In genomic region chr5:10459080-10460055, GRCh38 we compare ENCODE assay signal across 17 cellular contexts. TPM values are rescaled to one million over a fixed set of nuclear protein-coding genes. Genes with fewer than 3 reads are reported as not detected.
A peak's percentile ranks its signal among the peaks of the same experiment; 100 is the strongest.
DNase-seq lines count a peak whose midpoint lies in the region; ATAC-seq and TF ChIP-seq lines count a peak whose summit lies in the region.
"Had no signal": no experiment of that assay in that cellular context is flagged by ENCODE, and none has a peak within 500 bp of the region (broad histone marks: within the 10 kb centered on the region; RNA-seq: fewer than 3 reads in every experiment).

No MANE protein-coding gene starts in this region.

- no peak overlapping the region for H3K4me3 ChIP-seq in BLaER1
- no peak overlapping the region for H3K4me3 ChIP-seq in Caco-2 (ENCODE audit: low read depth, low read length)
- H3K4me3 ChIP-seq in coronary artery = no peak overlapping the region
- H3K4me3 ChIP-seq in trophoblast cell (ENCODE audit: low read depth, low read length) = no peak overlapping the region
- H3K4me3 ChIP-seq: GM23248, K562 had no signal

- peaks cover 5% of the 10 kb centered on the region for H3K79me1 ChIP-seq in trophoblast cell (ENCODE audit: low read length)

- H3K4me1 Mint-ChIP-seq in Caco-2 (ENCODE audit: low read depth, unreplicated experiment) = no peaks in the 10 kb centered on the region
- no peaks in the 10 kb centered on the region for H3K4me1 Mint-ChIP-seq in activated CD8-positive, alpha-beta memory T cell treated with anti-CD3 and anti-CD28 coated beads, Interleukin-2, amount 10 ng/mL, durations not matched to agents 7 days and 5 days

- no peaks in the 10 kb centered on the region for H4K20me1 ChIP-seq in BLaER1

- H4K91ac ChIP-seq in trophoblast cell (ENCODE audit: low read depth, low read length) = no peak overlapping the region

- POLR2A ChIA-PET in Caco-2 (lab: Charles Lee) = no interaction called here

- no peak overlapping the region for H2AFZ ChIP-seq in trophoblast cell (ENCODE audit: insufficient read depth, low read length, poor library complexity)
- H2AFZ ChIP-seq: GM23248 had no signal

- no CpG with 5 or more reads among the region's 19 CpGs for WGBS in trophoblast cell (ENCODE audit: extremely low coverage, insufficient coverage, insufficient read length)

- H3K9me3 ChIP-seq in BLaER1 (no peaks in the 10 kb centered on the region), Caco-2 (no peaks in the 10 kb centered on the region), trophoblast cell (ENCODE audit: insufficient read depth, low read depth, low read length) (no peaks in the 10 kb centered on the region)

- no peak overlapping the region for H3K4ac ChIP-seq in trophoblast cell (ENCODE audit: low read depth, low read length)

- H3K4me2 ChIP-seq in BLaER1 (peak overlapping the region; percentile 49; the same call in 1 of the 2 replicates), trophoblast cell (ENCODE audit: low read length) (no peak overlapping the region)

- no peaks in the 10 kb centered on the region for H3K27me3 Mint-ChIP-seq in Caco-2 (ENCODE audit: insufficient read depth, unreplicated experiment)
- H3K27me3 Mint-ChIP-seq in activated CD8-positive, alpha-beta memory T cell treated with anti-CD3 and anti-CD28 coated beads, Interleukin-2, amount 10 ng/mL, durations not matched to agents 7 days and 5 days = peaks cover under 1% of the 10 kb centered on the region

- H3K4me1 ChIP-seq in BLaER1 = peaks cover 75% of the 10 kb centered on the region
- H3K4me1 ChIP-seq in Caco-2 = no peaks in the 10 kb centered on the region
- H3K4me1 ChIP-seq in trophoblast cell (ENCODE audit: control insufficient read depth in 1 of 2, insufficient read depth in 2 of 2, low read length in 2 of 2) = peaks cover 10% of the 10 kb centered on the region in 2 experiments

- peak overlapping the region; percentile 51 for H2AK5ac ChIP-seq in trophoblast cell (ENCODE audit: low read length)

- no peaks in the 10 kb centered on the region for H3K27me3 ChIP-seq in BLaER1
- H3K27me3 ChIP-seq in Caco-2 (replicated peaks; ENCODE audit: control insufficient read depth, insufficient read depth, low read length) = no peaks in the 10 kb centered on the region
- H3K27me3 ChIP-seq in trophoblast cell (ENCODE audit: insufficient read depth, low read length) = no peaks in the 10 kb centered on the region

- no peak overlapping the region for H3K18ac ChIP-seq in trophoblast cell (ENCODE audit: low read length)

- H3K9ac ChIP-seq in BLaER1 = no peak overlapping the region
- no peak overlapping the region for H3K9ac ChIP-seq in trophoblast cell (ENCODE audit: low read length)
- H3K9ac ChIP-seq: GM23248 had no signal

- BruUV-seq in Caco-2 (replicated peaks; lab: Mats Ljungman, UMichigan) = no TSS peak

- H3K14ac ChIP-seq in trophoblast cell (ENCODE audit: low read length) = peak overlapping the region; percentile 5

- TF ChIP-seq CTCF in Caco-2 (IDR thresholded peaks at IDR 0.05; ENCODE audit: insufficient read depth in 1 of 2, low read depth in 1 of 2, low read length in 1 of 2, severe bottlenecking in 1 of 2, unreplicated experiment in 1 of 2) (no peak), coronary artery (IDR thresholded peaks at IDR 0.05) (no peak)

- no peaks in the 10 kb centered on the region for H3K9me3 Mint-ChIP-seq in Caco-2 (ENCODE audit: unreplicated experiment)
- no peaks in the 10 kb centered on the region for H3K9me3 Mint-ChIP-seq in activated CD8-positive, alpha-beta memory T cell treated with anti-CD3 and anti-CD28 coated beads, Interleukin-2, amount 10 ng/mL, durations not matched to agents 7 days and 5 days (ENCODE audit: low read depth)
- H3K9me3 Mint-ChIP-seq: CD4-positive, CD25-positive, alpha-beta regulatory T cell had no signal

- H3K36me3 Mint-ChIP-seq in Caco-2 (ENCODE audit: insufficient read depth, unreplicated experiment) = no peaks in the 10 kb centered on the region
- H3K36me3 Mint-ChIP-seq in activated CD8-positive, alpha-beta memory T cell treated with anti-CD3 and anti-CD28 coated beads, Interleukin-2, amount 10 ng/mL, durations not matched to agents 7 days and 5 days = no peaks in the 10 kb centered on the region

- intact Hi-C loops in Caco-2 (cut with micrococcal nuclease; ENCODE audit: unreplicated experiment) = no loop called here

- CTCF ChIA-PET in Caco-2 (lab: Charles Lee) = no interaction called here
- CTCF ChIA-PET in activated CD8-positive, alpha-beta memory T cell treated with anti-CD3 and anti-CD28 coated beads, Interleukin-2, amount 10 ng/mL, durations not matched to agents 7 days and 5 days (lab: Charles Lee) = no interaction called here

- H3K27ac Mint-ChIP-seq in Caco-2 (ENCODE audit: unreplicated experiment) = peak overlapping the region; percentile 33
- H3K27ac Mint-ChIP-seq in activated CD8-positive, alpha-beta memory T cell treated with anti-CD3 and anti-CD28 coated beads, Interleukin-2, amount 10 ng/mL, durations not matched to agents 7 days and 5 days = no peak overlapping the region

- no peak overlapping the region for H2BK120ac ChIP-seq in trophoblast cell (ENCODE audit: insufficient read depth, low read length, poor library complexity)

- H2BK5ac ChIP-seq in trophoblast cell (ENCODE audit: low read depth, low read length, poor library complexity) = no peak overlapping the region

- H3K79me2 ChIP-seq in trophoblast cell (ENCODE audit: control insufficient read depth, insufficient read depth, low read length, poor library complexity) = no peaks in the 10 kb centered on the region

- H3K4me3 Mint-ChIP-seq in Caco-2 (ENCODE audit: unreplicated experiment) = no peak overlapping the region
- no peak overlapping the region for H3K4me3 Mint-ChIP-seq in activated CD8-positive, alpha-beta memory T cell treated with anti-CD3 and anti-CD28 coated beads, Interleukin-2, amount 10 ng/mL, durations not matched to agents 7 days and 5 days

- H3K23ac ChIP-seq in trophoblast cell (ENCODE audit: low read length) = no peak overlapping the region

- H3K36me3 ChIP-seq in BLaER1 = no peaks in the 10 kb centered on the region
- no peaks in the 10 kb centered on the region for H3K36me3 ChIP-seq in Caco-2 (ENCODE audit: control insufficient read depth, insufficient read depth, low read length)
- no peaks in the 10 kb centered on the region for H3K36me3 ChIP-seq in trophoblast cell (ENCODE audit: control insufficient read depth in 1 of 2, insufficient read depth in 2 of 2, low read length in 2 of 2)

- H3K27ac ChIP-seq in BLaER1 (no peak overlapping the region), coronary artery (no peak overlapping the region), trophoblast cell (ENCODE audit: low read depth, low read length) (no peak overlapping the region)
- H3K27ac ChIP-seq: GM23248 had no signal

- no peak overlapping the region for H4K8ac ChIP-seq in trophoblast cell (ENCODE audit: low read depth, low read length)

- H4K12ac ChIP-seq in trophoblast cell (ENCODE audit: low read depth, low read length) = no peak overlapping the region

- ATAC-seq in HG03342 (IDR thresholded peaks at IDR 0.05; ENCODE audit: unreplicated experiment) = no peak
- no peak for ATAC-seq in activated CD8-positive, alpha-beta memory T cell treated with anti-CD3 and anti-CD28 coated beads, Interleukin-2, amount 10 ng/mL, durations not matched to agents 7 days and 5 days
- ATAC-seq: K562 had no signal

- no peak for DNase-seq in Caco-2
- DNase-seq in coronary artery (ENCODE audit: low spot score) = peak; percentile 57
- DNase-seq in trophoblast cell = no peak
- no peak for DNase-seq in NCI-H524 (lab: John Stamatoyannopoulos, UW)
- DNase-seq in activated CD8-positive, alpha-beta memory T cell treated with anti-CD3 and anti-CD28 coated beads, Interleukin-2, amount 10 ng/mL, durations not matched to agents 7 days and 5 days = no peak
- DNase-seq: CD4-positive, CD25-positive, alpha-beta regulatory T cell; DMS153; GDM1; GM23248; HCEC 1CT; NCI-H1105; NCI-H2081; NCI-H774; RPMI8226 had no signal

- no peak overlapping the region for H2BK12ac ChIP-seq in trophoblast cell (ENCODE audit: low read length)

RNA-seq across cellular contexts. Expression of gene ROPN1L, which starts 17.7 kb away (rescaled TPM):
- 0.48 and 0.58 TPM in 2 replicates for total RNA-seq in Caco-2 (2022)
- polyA plus RNA-seq in trophoblast cell (2013) = 0.17 and 0.19 TPM in 2 replicates
- 1 to 10 TPM; 1.1 to 2.4 TPM for total RNA-seq in activated CD8-positive, alpha-beta memory T cell treated with anti-CD3 and anti-CD28 coated beads, Interleukin-2, amount 10 ng/mL, durations not matched to agents 7 days and 5 days
